8 cellular contexts compared by ENCODE assay signal in the genomic region with DNA sequence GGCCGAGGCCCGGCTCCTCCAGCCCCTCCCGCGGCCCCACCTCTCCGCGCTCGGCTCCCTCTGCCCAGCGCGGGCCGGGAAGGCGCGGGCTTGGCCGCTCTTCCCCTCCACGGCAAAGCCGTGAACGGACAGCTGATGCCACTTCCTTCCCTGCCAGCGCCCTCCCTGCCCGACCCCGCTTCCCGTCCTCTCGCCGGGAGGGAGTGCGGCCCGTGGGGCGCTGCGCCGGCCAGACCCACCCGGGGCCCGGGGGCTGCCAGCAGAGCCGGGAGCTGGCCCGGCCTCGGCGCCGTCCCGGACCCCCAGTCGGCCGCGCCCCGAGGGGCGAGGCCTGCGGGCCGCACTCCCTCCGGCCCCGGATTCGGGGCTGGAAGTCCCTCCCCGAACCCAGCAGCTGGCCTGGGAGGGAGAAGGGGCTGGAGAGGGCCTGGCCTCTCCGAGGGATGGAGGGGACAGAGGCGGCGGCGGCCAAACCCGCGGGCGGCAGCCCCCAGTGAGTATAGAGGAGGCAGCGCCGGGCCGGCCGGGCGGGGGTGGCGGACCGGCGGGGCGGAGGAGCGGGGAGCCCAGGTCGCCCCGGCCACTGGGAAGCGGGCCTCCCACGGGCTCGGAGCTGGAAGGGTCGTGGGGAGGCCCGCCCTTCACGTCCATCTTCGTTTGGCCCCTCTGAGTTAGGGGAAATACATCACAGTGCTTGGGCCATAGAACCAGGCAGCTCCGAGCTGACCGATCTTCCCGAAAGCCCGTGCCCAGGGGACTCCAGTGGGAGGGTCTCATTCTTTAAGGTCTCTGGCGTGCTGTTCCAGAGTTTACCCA. TPM values are rescaled to one million over a fixed set of nuclear protein-coding genes. Genes with fewer than 3 reads are reported as not detected.
DNase-seq lines count a peak whose midpoint lies in the region; ATAC-seq, FAIRE-seq and TF ChIP-seq lines count a peak whose summit lies in the region.

Gene KIAA1614, plus strand, starts transcription at position 97 of the 816 bp plus-strand sequence. Its CDS starts 347 bp downstream, at position 444.

- no peaks in the 10 kb centered on the region for H3K27me3 Mint-ChIP-seq in chondrocyte (ENCODE audit: low read depth)
- H3K27me3 Mint-ChIP-seq in stimulated activated naive CD8-positive, alpha-beta T cell treated with anti-CD3 and anti-CD28 coated beads, Interleukin-15, amount 100 ng/mL, for 72 hours, result peaks cover 65% of the 10 kb centered on the region

- no peaks in the 10 kb centered on the region for H3K27me3 ChIP-seq in layer of hippocampus (ENCODE audit: control insufficient read depth, insufficient read depth, low read length)

- peak within 1 kb of the TSS; percentile 68 for H3K27ac ChIP-seq in layer of hippocampus (ENCODE audit: low read depth, low read length)

- no peak for TF ChIP-seq CTCF in chondrocyte (IDR thresholded peaks at IDR 0.05)

- H3K4me3 Mint-ChIP-seq in chondrocyte (ENCODE audit: unreplicated experiment), result peak within 1 kb of the TSS; percentile 76
- H3K4me3 Mint-ChIP-seq in stimulated activated naive CD8-positive, alpha-beta T cell treated with anti-CD3 and anti-CD28 coated beads, Interleukin-15, amount 100 ng/mL, for 72 hours, result peak within 1 kb of the TSS; percentile 59 to 66

- ATAC-seq in stimulated activated naive CD8-positive, alpha-beta T cell treated with anti-CD3 and anti-CD28 coated beads, Interleukin-15, amount 100 ng/mL, for 72 hours, result peak; percentile 62
- ATAC-seq in GM21423 (IDR thresholded peaks at IDR 0.05; ENCODE audit: unreplicated experiment) (no peak), HG02610 (IDR thresholded peaks at IDR 0.05; ENCODE audit: unreplicated experiment) (no peak)

- H3K9me3 Mint-ChIP-seq in chondrocyte (ENCODE audit: low read depth), result no peaks in the 10 kb centered on the region
- H3K9me3 Mint-ChIP-seq in stimulated activated naive CD8-positive, alpha-beta T cell treated with anti-CD3 and anti-CD28 coated beads, Interleukin-15, amount 100 ng/mL, for 72 hours, result no peaks in the 10 kb centered on the region

- FAIRE-seq in HTR-8/SVneo (lab: Jason Lieb, UNC), result peak; percentile 26

- peaks cover 3% of the 10 kb centered on the region for H3K36me3 Mint-ChIP-seq in chondrocyte (ENCODE audit: low read depth)

- DNase-seq in Daoy (ENCODE audit: low read depth), result peak; percentile 66
- peak; percentile 43 for DNase-seq in HTR-8/SVneo (ENCODE audit: insufficient read length, low spot score)
- no peak for DNase-seq in chondrocyte (ENCODE audit: low spot score)
- DNase-seq in stimulated activated naive CD8-positive, alpha-beta T cell treated with anti-CD3 and anti-CD28 coated beads, Interleukin-15, amount 100 ng/mL, for 72 hours, result no peak
- DNase-seq in stimulated activated naive CD4-positive, alpha-beta T cell treated with Interleukin-2 at 50 U/mL for 16 hours (lab: John Stamatoyannopoulos, UW), result no peak

- peaks cover 20% of the 10 kb centered on the region for H3K4me1 Mint-ChIP-seq in chondrocyte (ENCODE audit: low read depth)
- peaks cover 21% of the 10 kb centered on the region for H3K4me1 Mint-ChIP-seq in stimulated activated naive CD8-positive, alpha-beta T cell treated with anti-CD3 and anti-CD28 coated beads, Interleukin-15, amount 100 ng/mL, for 72 hours

- H3K27ac Mint-ChIP-seq in chondrocyte (ENCODE audit: unreplicated experiment), result peak within 1 kb of the TSS; percentile 83
- H3K27ac Mint-ChIP-seq in stimulated activated naive CD8-positive, alpha-beta T cell treated with anti-CD3 and anti-CD28 coated beads, Interleukin-15, amount 100 ng/mL, for 72 hours, result peak within 1 kb of the TSS in 1 of 2 donors; percentile 13

RNA-seq across cellular contexts. Expression of gene KIAA1614, which starts in this region (rescaled TPM):
- total RNA-seq in Daoy (2014; rRNA removed; shearing (Covaris generic)), result 0.48 and 0.57 TPM in 2 replicates
- total RNA-seq in chondrocyte, result 5.3 to 8.4 TPM (median 8.2 TPM) in 3 replicates

Comparison
In these comparisons a context has a peak if more than half of its experiments do, and no peak if none do; other contexts are left out.
1. Peak in DNase-seq in Daoy; RNA of the gene not detected or under 1 TPM.